In genomic region chr12:83827193-83827592, GRCh38 we compare ENCODE assay signal across 15 cellular contexts.
"Had no signal": no experiment of that assay in that cellular context is flagged by ENCODE, and none has a peak within 500 bp of the region (broad histone marks: within the 10 kb centered on the region; RNA-seq: fewer than 3 reads in every experiment).

No MANE protein-coding gene starts in this region.

- H3K27me3 ChIP-seq: cardiac muscle cell, left lung, pancreas had no signal

- H3K4me1 ChIP-seq: left lung, pancreas had no signal

- DNase-seq: activated CD4-positive, alpha-beta T cell treated with anti-CD3 and anti-CD28 coated beads for 1 hour; activated CD4-positive, alpha-beta T cell treated with anti-CD3 and anti-CD28 coated beads, Interleukin-2, amount 50 U/mL, for 4 hours; activated naive CD4-positive, alpha-beta T cell treated with Interleukin-2 at 50 U/mL for 16 hours; left lung; mesenchymal stem cell; pancreas; stimulated activated CD4-positive, alpha-beta T cell treated with anti-CD3 and anti-CD28 coated beads, Interleukin-12 subunit alpha, Interleukin-12 subunit beta, amount 100 ng/mL, for 4 hours; stimulated activated CD4-positive, alpha-beta T cell treated with anti-CD3 and anti-CD28 coated beads, Interleukin-2, amount 100 ng/mL, for 24 hours; T-cell; T1000 had no signal

- FAIRE-seq: islet of Langerhans, pancreas had no signal

- H3K4me3 ChIP-seq: cardiac muscle cell, left lung, pancreas, thoracic aorta had no signal

- ATAC-seq: activated T-helper 17 cell treated with anti-CD3 and anti-CD28 coated beads, Interleukin-2, amount 50 U/mL, for 72 hours; left lung; pancreas had no signal

- H3K36me3 ChIP-seq: cardiac muscle cell, left lung, pancreas, thoracic aorta had no signal

- H3K9me3 ChIP-seq: left lung, pancreas, thoracic aorta had no signal

- H3K27ac ChIP-seq: cardiac muscle cell, left lung, pancreas, thoracic aorta, VCaP had no signal
